12 cellular contexts compared by ENCODE assay signal in genomic region chr1:172393354-172393753, GRCh38. TPM values are rescaled to one million over a fixed set of nuclear protein-coding genes. Genes with fewer than 3 reads are reported as not detected.
DNase-seq lines count a peak whose midpoint lies in the region; ATAC-seq and TF ChIP-seq lines count a peak whose summit lies in the region.
"Had no signal": no experiment of that assay in that cellular context is flagged by ENCODE, and none has a peak within 500 bp of the region (broad histone marks: within the 10 kb centered on the region; RNA-seq: fewer than 3 reads in every experiment).

No MANE protein-coding gene starts in this region.

- H3K9me3 ChIP-seq in ascending aorta: no peaks in the 10 kb centered on the region
- H3K9me3 ChIP-seq: neutrophil had no signal

- no peaks in the 10 kb centered on the region for H3K9me3 Mint-ChIP-seq in nephron

- H3K27me3 ChIP-seq in ascending aorta: no peaks in the 10 kb centered on the region
- H3K27me3 ChIP-seq: neutrophil had no signal

- H3K27ac Mint-ChIP-seq in nephron: peak overlapping the region; percentile 98 to 99 (median 99)

- TF ChIP-seq CTCF in ascending aorta (IDR thresholded peaks at IDR 0.05) (no peak), nephron (IDR thresholded peaks at IDR 0.05; ENCODE audit: unreplicated experiment in 3 of 3) (no peak)

- H3K4me1 ChIP-seq in ascending aorta: peaks cover 0 to 20% of the 10 kb centered on the region in 2 donors

- intact Hi-C loops in ascending aorta (cut with DNase I): no loop called here

- H3K36me3 ChIP-seq in ascending aorta: no peaks in the 10 kb centered on the region
- H3K36me3 ChIP-seq: neutrophil had no signal

- peak; percentile 51 for DNase-seq in Ammon's horn (ENCODE audit: low spot score)
- DNase-seq in ascending aorta (ENCODE audit: low spot score in 2 of 2): no peak
- no peak for DNase-seq in NCI-H774 (lab: John Stamatoyannopoulos, UW)

- H3K4me1 Mint-ChIP-seq in nephron: peaks cover 81% of the 10 kb centered on the region

- no peak overlapping the region for H3K4me3 ChIP-seq in ascending aorta

- peak overlapping the region in 1 of 3 experiments; percentile 39 for H3K4me3 Mint-ChIP-seq in nephron

- H3K27ac ChIP-seq in ascending aorta: peak overlapping the region; percentile 50 to 54
- H3K27ac ChIP-seq: neutrophil had no signal

- ATAC-seq in GM21360 (IDR thresholded peaks at IDR 0.05; ENCODE audit: unreplicated experiment) (peak; percentile 23), GM19397 (IDR thresholded peaks at IDR 0.05; ENCODE audit: unreplicated experiment) (no peak), HG03378 (IDR thresholded peaks at IDR 0.05; ENCODE audit: unreplicated experiment) (no peak), GM18502 (IDR thresholded peaks at IDR 0.05; ENCODE audit: poor library complexity, unreplicated experiment) (no peak)

- H3K27me3 Mint-ChIP-seq in nephron (ENCODE audit: low read depth): no peaks in the 10 kb centered on the region

- peaks cover 8% of the 10 kb centered on the region for H3K36me3 Mint-ChIP-seq in nephron (ENCODE audit: low read depth)

RNA-seq across cellular contexts. Expression of gene C1orf105, which starts 27.1 kb away (rescaled TPM):
- total RNA-seq in ascending aorta: not detected
- total RNA-seq: dermis microvascular lymphatic vessel endothelial cell, IMR-90, NCI-H460 had no signal

RNA-seq across cellular contexts. Expression of gene PIGC, which starts 50.5 kb away (rescaled TPM):
- 20.0 TPM for total RNA-seq in ascending aorta
